16 cellular contexts compared by ENCODE assay signal in the genomic region with DNA sequence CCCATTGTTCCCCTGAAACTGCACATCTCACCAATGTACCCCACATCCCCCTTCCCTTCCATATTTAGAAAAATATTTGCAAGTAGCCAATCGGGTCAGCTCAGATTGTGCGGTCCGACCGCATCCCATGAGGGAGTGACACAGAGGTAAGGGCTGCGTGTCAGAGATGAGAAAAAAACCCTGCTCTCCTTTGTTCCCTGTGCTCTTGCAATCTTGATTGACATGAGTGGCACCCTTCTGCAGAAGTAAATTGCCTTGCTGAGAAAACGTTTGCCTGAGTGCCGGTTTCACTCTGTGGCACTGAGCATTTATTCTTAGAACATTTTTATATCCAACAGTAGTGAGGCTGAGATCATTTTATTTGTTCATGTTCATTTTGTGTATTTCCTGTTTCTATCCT.
DNase-seq lines count a peak whose midpoint lies in the region; ATAC-seq, FAIRE-seq and TF ChIP-seq lines count a peak whose summit lies in the region.
"Had no signal": no experiment of that assay in that cellular context is flagged by ENCODE, and none has a peak within 500 bp of the region (broad histone marks: within the 10 kb centered on the region; RNA-seq: fewer than 3 reads in every experiment).

No MANE protein-coding gene starts in this region.

- peaks cover 7% of the 10 kb centered on the region for H3K36me3 Mint-ChIP-seq in neural progenitor cell
- H3K36me3 Mint-ChIP-seq: CD8-positive, alpha-beta memory T cell had no signal

- TF ChIP-seq EP300 in GM12878 (IDR thresholded peaks at IDR 0.05; ENCODE audit: borderline replicate concordance in 1 of 2, control insufficient read depth in 1 of 2, low read depth in 2 of 2, low read length in 2 of 2) (no peak), ovary (IDR thresholded peaks at IDR 0.05) (no peak)

- BruUV-seq in GM12878 (replicated peaks; lab: Mats Ljungman, UMichigan) (no TSS peak), A673 (replicated peaks; lab: Mats Ljungman, UMichigan) (no TSS peak)

- H3K4me2 ChIP-seq in GM12878 (ENCODE audit: control insufficient read depth, insufficient read depth) (no peak overlapping the region), hepatocyte (peak overlapping the region; percentile 5), neural progenitor cell (peak overlapping the region; percentile 73)
- H3K4me2 ChIP-seq: A549, BLaER1 had no signal

- CTCF ChIA-PET in HEK293 (lab: Yijun Ruan, JAX) (no interaction called here), GM12878 (lab: Yijun Ruan, JAX) (no interaction called here), A673 (lab: Charles Lee) (no interaction called here)

- SMC1A ChIA-PET in GM12878 (lab: Charles Lee; ENCODE audit: uncharacterized antibody, unreplicated experiment), result no interaction called here

- peaks cover 24% of the 10 kb centered on the region for H3F3A ChIP-seq in neural progenitor cell (ENCODE audit: low read depth)

- RAD21 ChIA-PET in GM12878 (lab: Charles Lee; ENCODE audit: unreplicated experiment), result no interaction called here

- H3K79me2 ChIP-seq in GM12878 (ENCODE audit: control insufficient read depth, insufficient read depth, low read length) (no peaks in the 10 kb centered on the region), hepatocyte (no peaks in the 10 kb centered on the region), neural progenitor cell (ENCODE audit: low read depth) (no peaks in the 10 kb centered on the region)

- FAIRE-seq in GM12878 (lab: Jason Lieb, UNC), result no peak
- FAIRE-seq: A549, H1 had no signal

- H3K27ac Mint-ChIP-seq in neural progenitor cell, result peak overlapping the region; percentile 35
- H3K27ac Mint-ChIP-seq: CD8-positive, alpha-beta memory T cell had no signal

- intact Hi-C loops in GM12878 (cut with micrococcal nuclease; ENCODE audit: unreplicated experiment) (no loop called here), ovary (cut with DNase I) (no loop called here), A673 (cut with micrococcal nuclease; ENCODE audit: unreplicated experiment) (no loop called here)

- H3K9me3 ChIP-seq in HEK293 (ENCODE audit: control insufficient read depth, insufficient read depth, low read depth, low read length), result no peaks in the 10 kb centered on the region
- no peaks in the 10 kb centered on the region; the same call in 2 of the 3 replicates for H3K9me3 ChIP-seq in GM12878 (replicated peaks; ENCODE audit: control insufficient read depth, insufficient read depth, low read length)
- H3K9me3 ChIP-seq in hepatocyte (ENCODE audit: low read depth), result no peaks in the 10 kb centered on the region
- no peaks in the 10 kb centered on the region for H3K9me3 ChIP-seq in neural progenitor cell (ENCODE audit: low read depth)
- H3K9me3 ChIP-seq in ovary, result no peaks in the 10 kb centered on the region
- H3K9me3 ChIP-seq in A673 (ENCODE audit: low read depth, low read length, poor library complexity, severe bottlenecking), result peaks cover 24% of the 10 kb centered on the region

- H3K9ac ChIP-seq in GM12878 (ENCODE audit: control insufficient read depth, insufficient read depth, low read length), result no peak overlapping the region
- no peak overlapping the region for H3K9ac ChIP-seq in neural progenitor cell
- H3K9ac ChIP-seq: BLaER1 had no signal

- H4K20me1 ChIP-seq in GM12878 (ENCODE audit: control insufficient read depth, insufficient read depth), result no peaks in the 10 kb centered on the region
- no peaks in the 10 kb centered on the region for H4K20me1 ChIP-seq in hepatocyte (ENCODE audit: insufficient read depth, poor library complexity, severe bottlenecking)
- no peaks in the 10 kb centered on the region for H4K20me1 ChIP-seq in neural progenitor cell (ENCODE audit: low read depth)
- H4K20me1 ChIP-seq: BLaER1 had no signal

- TF ChIP-seq CTCF in HEK293 (tag by site-specific recombination; IDR thresholded peaks at IDR 0.05) (no peak), GM12878 (IDR thresholded peaks at IDR 0.05 in 2 of 3, conservative IDR thresholded peaks at IDR 0.05 in 1 of 3; ENCODE audit: control insufficient read depth in 2 of 3, extremely low read depth in 1 of 3, insufficient read depth in 1 of 3, low read depth in 3 of 3, low read length in 3 of 3) (no peak), hepatocyte (IDR thresholded peaks at IDR 0.05; ENCODE audit: poor library complexity) (no peak), neural progenitor cell (IDR thresholded peaks at IDR 0.05) (no peak), ovary (IDR thresholded peaks at IDR 0.05) (no peak), A673 (conservative IDR thresholded peaks at IDR 0.05; ENCODE audit: low read depth, low read length) (no peak), GM13976 (IDR thresholded peaks at IDR 0.05; ENCODE audit: borderline replicate concordance, control extremely low read depth, extremely low read depth, insufficient read depth, missing control alignments) (no peak)

- DNase-seq in GM12878 (ENCODE audit: low read depth, low spot score) (no peak), hepatocyte (ENCODE audit: low spot score) (no peak), neural progenitor cell (ENCODE audit: low spot score) (peak; percentile 65), ovary (no peak), A673 (ENCODE audit: low spot score) (no peak), GM13976 (ENCODE audit: low spot score) (no peak)
- DNase-seq: AML-193; Caco-2; CD8-positive, alpha-beta memory T cell; HCEC 1CT; KBM-7 had no signal

- TF ChIP-seq POLR2A in GM12878 (IDR thresholded peaks at IDR 0.05; ENCODE audit: low read depth, low read length) (no peak), ovary (IDR thresholded peaks at IDR 0.05) (no peak)

- H3K9me3 Mint-ChIP-seq in neural progenitor cell, result peaks cover 36% of the 10 kb centered on the region

- H3K27me3 Mint-ChIP-seq in neural progenitor cell (ENCODE audit: insufficient read depth, low read depth), result peaks cover 2% of the 10 kb centered on the region

- peaks cover 28% of the 10 kb centered on the region for H3K4me1 Mint-ChIP-seq in neural progenitor cell
- H3K4me1 Mint-ChIP-seq: CD8-positive, alpha-beta memory T cell had no signal

- in situ Hi-C loops in GM12878 (cut with MboI), result no loop called here
- in situ Hi-C loops in GM13976 (cut with MboI; ENCODE audit: low sequenced_read_pairs, unreplicated experiment), result no loop called here

- H3K4me3 ChIP-seq in HEK293 (ENCODE audit: low read depth, low read length), result no peak overlapping the region
- H3K4me3 ChIP-seq in GM12878, result no peak overlapping the region
- no peak overlapping the region for H3K4me3 ChIP-seq in hepatocyte
- peak overlapping the region; percentile 32 for H3K4me3 ChIP-seq in neural progenitor cell
- no peak overlapping the region for H3K4me3 ChIP-seq in ovary
- H3K4me3 ChIP-seq in A673 (ENCODE audit: low read depth, low read length, poor library complexity, severe bottlenecking), result no peak overlapping the region
- H3K4me3 ChIP-seq: A549, BLaER1 had no signal

- no peaks in the 10 kb centered on the region for H3K9me2 ChIP-seq in hepatocyte (replicated peaks; ENCODE audit: insufficient read depth)

- H3K36me3 ChIP-seq in HEK293 (ENCODE audit: control insufficient read depth in 2 of 2, insufficient read depth in 1 of 2, low read length in 2 of 2), result no peaks in the 10 kb centered on the region
- no peaks in the 10 kb centered on the region for H3K36me3 ChIP-seq in GM12878 (ENCODE audit: control insufficient read depth in 2 of 2, insufficient read depth in 2 of 2, low read length in 1 of 2)
- H3K36me3 ChIP-seq in hepatocyte (replicated peaks; ENCODE audit: insufficient read depth, low read depth), result no peaks in the 10 kb centered on the region
- H3K36me3 ChIP-seq in neural progenitor cell, result no peaks in the 10 kb centered on the region
- H3K36me3 ChIP-seq in ovary, result no peaks in the 10 kb centered on the region
- H3K36me3 ChIP-seq in A673 (ENCODE audit: insufficient read depth, low read length, poor library complexity, severe bottlenecking), result no peaks in the 10 kb centered on the region
- H3K36me3 ChIP-seq: BLaER1 had no signal

- H2AFZ ChIP-seq in GM12878 (ENCODE audit: control insufficient read depth, low read depth, low read length) (no peak overlapping the region), hepatocyte (no peak overlapping the region), neural progenitor cell (replicated peaks) (no peak overlapping the region)

- POLR2A ChIA-PET in HEK293 (lab: Yijun Ruan, JAX) (no interaction called here), GM12878 (lab: Charles Lee) (no interaction called here), A673 (lab: Charles Lee; ENCODE audit: low non-redundant PET) (no interaction called here)

- no peak overlapping the region for H3K4me3 Mint-ChIP-seq in neural progenitor cell
- H3K4me3 Mint-ChIP-seq: CD8-positive, alpha-beta memory T cell had no signal

- H3K4me1 ChIP-seq in HEK293 (ENCODE audit: control insufficient read depth, insufficient read depth, low read length), result no peaks in the 10 kb centered on the region
- no peaks in the 10 kb centered on the region for H3K4me1 ChIP-seq in GM12878 (ENCODE audit: control insufficient read depth, insufficient read depth, low read length)
- peaks cover 4% of the 10 kb centered on the region for H3K4me1 ChIP-seq in hepatocyte (ENCODE audit: insufficient read depth)
- H3K4me1 ChIP-seq in neural progenitor cell, result peaks cover 45% of the 10 kb centered on the region
- H3K4me1 ChIP-seq in ovary (ENCODE audit: insufficient read depth), result no peaks in the 10 kb centered on the region
- peaks cover 19% of the 10 kb centered on the region for H3K4me1 ChIP-seq in A673 (ENCODE audit: insufficient read depth, low read length, poor library complexity, severe bottlenecking)
- H3K4me1 ChIP-seq: A549, BLaER1, Caco-2 had no signal

- H3K27ac ChIP-seq in HEK293 (ENCODE audit: extremely low read depth, low read depth, low read length) (no peak overlapping the region), GM12878 (ENCODE audit: control insufficient read depth, insufficient read depth) (no peak overlapping the region), hepatocyte (no peak overlapping the region), neural progenitor cell (peak overlapping the region; percentile 57), ovary (no peak overlapping the region), A673 (ENCODE audit: low read depth, low read length, poor library complexity, severe bottlenecking) (no peak overlapping the region)
- H3K27ac ChIP-seq: A549, BLaER1, HL-60 had no signal

- 79% methylated on average over 7 of the region's 7 CpGs for WGBS in GM12878 (ENCODE audit: insufficient coverage, insufficient replicate concordance, low lambda C conversion rate, missing lambda C conversion rate)
- 40% methylated on average over 7 of the region's 7 CpGs for WGBS in hepatocyte (ENCODE audit: low lambda C conversion rate, missing lambda C conversion rate)
- 94 to 96% (median 95%) methylated on average over 7 of the region's 7 CpGs for WGBS in ovary, 3 donors

- no peak for ATAC-seq in GM12878
- ATAC-seq: A549 had no signal

- H3K27me3 ChIP-seq in GM12878 (replicated peaks in 1 of 2; ENCODE audit: control insufficient read depth in 2 of 2, insufficient read depth in 2 of 2, low read length in 1 of 2) (no peaks in the 10 kb centered on the region), hepatocyte (no peaks in the 10 kb centered on the region), neural progenitor cell (no peaks in the 10 kb centered on the region), ovary (no peaks in the 10 kb centered on the region), A673 (replicated peaks; ENCODE audit: insufficient read depth, low read depth, low read length, poor library complexity) (no peaks in the 10 kb centered on the region)
- H3K27me3 ChIP-seq: BLaER1 had no signal

- no peak for TF ChIP-seq RAD21 in GM12878 (IDR thresholded peaks at IDR 0.05; ENCODE audit: insufficient read depth, low read depth, low read length)
